1 cellular context compared by ENCODE assay signal in the genomic region with DNA sequence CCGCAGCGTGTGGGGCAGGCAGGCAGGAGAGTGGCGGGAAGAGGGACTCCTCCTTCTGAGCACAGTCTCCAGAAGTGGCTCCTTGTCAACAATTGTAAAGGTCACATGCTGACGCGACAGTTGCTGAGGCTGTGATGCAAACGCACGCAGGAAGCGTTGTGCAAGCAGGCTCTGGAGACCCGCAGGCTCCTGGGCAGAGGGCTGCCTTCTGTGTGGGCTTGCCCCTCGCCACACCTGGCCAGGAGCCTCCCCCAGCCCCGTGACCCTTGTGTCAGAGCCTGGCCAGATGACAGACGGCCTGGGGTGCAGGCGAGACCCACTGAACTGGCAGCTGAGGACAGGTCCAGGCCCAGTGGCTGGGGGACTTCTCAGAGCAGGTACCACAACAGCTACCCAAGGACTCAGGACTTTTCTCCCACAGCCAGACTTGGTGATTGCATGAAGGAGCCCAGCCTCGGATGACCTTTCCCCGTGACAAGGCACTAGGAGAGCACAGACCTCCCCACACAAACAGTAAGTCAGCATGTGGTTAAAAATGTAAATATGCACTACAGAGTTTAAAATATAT.
TF ChIP-seq lines count a peak whose summit lies in the region.

No MANE protein-coding gene starts in this region.

TF ChIP-seq in K562, 482 proteins besides CTCF, POLR2A, EP300 and RAD21 (continued from another document and continues in another):
- TF ChIP-seq, protein P1, sequence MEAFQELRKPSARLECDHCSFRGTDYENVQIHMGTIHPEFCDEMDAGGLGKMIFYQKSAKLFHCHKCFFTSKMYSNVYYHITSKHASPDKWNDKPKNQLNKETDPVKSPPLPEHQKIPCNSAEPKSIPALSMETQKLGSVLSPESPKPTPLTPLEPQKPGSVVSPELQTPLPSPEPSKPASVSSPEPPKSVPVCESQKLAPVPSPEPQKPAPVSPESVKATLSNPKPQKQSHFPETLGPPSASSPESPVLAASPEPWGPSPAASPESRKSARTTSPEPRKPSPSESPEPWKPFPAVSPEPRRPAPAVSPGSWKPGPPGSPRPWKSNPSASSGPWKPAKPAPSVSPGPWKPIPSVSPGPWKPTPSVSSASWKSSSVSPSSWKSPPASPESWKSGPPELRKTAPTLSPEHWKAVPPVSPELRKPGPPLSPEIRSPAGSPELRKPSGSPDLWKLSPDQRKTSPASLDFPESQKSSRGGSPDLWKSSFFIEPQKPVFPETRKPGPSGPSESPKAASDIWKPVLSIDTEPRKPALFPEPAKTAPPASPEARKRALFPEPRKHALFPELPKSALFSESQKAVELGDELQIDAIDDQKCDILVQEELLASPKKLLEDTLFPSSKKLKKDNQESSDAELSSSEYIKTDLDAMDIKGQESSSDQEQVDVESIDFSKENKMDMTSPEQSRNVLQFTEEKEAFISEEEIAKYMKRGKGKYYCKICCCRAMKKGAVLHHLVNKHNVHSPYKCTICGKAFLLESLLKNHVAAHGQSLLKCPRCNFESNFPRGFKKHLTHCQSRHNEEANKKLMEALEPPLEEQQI (IDR thresholded peaks at IDR 0.05) = no peak
- no peak for TF ChIP-seq ESRRB (CRISPR knock-in tag; IDR thresholded peaks at IDR 0.05; ENCODE audit: borderline replicate concordance)
- TF ChIP-seq, protein P2, sequence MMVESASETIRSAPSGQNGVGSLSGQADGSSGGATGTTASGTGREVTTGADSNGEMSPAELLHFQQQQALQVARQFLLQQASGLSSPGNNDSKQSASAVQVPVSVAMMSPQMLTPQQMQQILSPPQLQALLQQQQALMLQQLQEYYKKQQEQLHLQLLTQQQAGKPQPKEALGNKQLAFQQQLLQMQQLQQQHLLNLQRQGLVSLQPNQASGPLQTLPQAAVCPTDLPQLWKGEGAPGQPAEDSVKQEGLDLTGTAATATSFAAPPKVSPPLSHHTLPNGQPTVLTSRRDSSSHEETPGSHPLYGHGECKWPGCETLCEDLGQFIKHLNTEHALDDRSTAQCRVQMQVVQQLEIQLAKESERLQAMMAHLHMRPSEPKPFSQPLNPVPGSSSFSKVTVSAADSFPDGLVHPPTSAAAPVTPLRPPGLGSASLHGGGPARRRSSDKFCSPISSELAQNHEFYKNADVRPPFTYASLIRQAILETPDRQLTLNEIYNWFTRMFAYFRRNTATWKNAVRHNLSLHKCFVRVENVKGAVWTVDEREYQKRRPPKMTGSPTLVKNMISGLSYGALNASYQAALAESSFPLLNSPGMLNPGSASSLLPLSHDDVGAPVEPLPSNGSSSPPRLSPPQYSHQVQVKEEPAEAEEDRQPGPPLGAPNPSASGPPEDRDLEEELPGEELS (CRISPR knock-in tag; IDR thresholded peaks at IDR 0.05; ENCODE audit: borderline replicate concordance) = no peak
- no peak for TF ChIP-seq ZKSCAN8 (CRISPR knock-in tag; IDR thresholded peaks at IDR 0.05)
- no peak for TF ChIP-seq ZBTB1 (CRISPR knock-in tag; IDR thresholded peaks at IDR 0.05; ENCODE audit: borderline replicate concordance, low read depth)
- TF ChIP-seq PHF8 (IDR thresholded peaks at IDR 0.05; ENCODE audit: borderline replicate concordance, low read length) = no peak; the same call in 1 of the 2 replicates
- TF ChIP-seq MEF2D (tag; conservative IDR thresholded peaks at IDR 0.05; ENCODE audit: low read depth) = no peak
- TF ChIP-seq MCM7 (IDR thresholded peaks at IDR 0.05) = no peak
- TF ChIP-seq, protein P3, sequence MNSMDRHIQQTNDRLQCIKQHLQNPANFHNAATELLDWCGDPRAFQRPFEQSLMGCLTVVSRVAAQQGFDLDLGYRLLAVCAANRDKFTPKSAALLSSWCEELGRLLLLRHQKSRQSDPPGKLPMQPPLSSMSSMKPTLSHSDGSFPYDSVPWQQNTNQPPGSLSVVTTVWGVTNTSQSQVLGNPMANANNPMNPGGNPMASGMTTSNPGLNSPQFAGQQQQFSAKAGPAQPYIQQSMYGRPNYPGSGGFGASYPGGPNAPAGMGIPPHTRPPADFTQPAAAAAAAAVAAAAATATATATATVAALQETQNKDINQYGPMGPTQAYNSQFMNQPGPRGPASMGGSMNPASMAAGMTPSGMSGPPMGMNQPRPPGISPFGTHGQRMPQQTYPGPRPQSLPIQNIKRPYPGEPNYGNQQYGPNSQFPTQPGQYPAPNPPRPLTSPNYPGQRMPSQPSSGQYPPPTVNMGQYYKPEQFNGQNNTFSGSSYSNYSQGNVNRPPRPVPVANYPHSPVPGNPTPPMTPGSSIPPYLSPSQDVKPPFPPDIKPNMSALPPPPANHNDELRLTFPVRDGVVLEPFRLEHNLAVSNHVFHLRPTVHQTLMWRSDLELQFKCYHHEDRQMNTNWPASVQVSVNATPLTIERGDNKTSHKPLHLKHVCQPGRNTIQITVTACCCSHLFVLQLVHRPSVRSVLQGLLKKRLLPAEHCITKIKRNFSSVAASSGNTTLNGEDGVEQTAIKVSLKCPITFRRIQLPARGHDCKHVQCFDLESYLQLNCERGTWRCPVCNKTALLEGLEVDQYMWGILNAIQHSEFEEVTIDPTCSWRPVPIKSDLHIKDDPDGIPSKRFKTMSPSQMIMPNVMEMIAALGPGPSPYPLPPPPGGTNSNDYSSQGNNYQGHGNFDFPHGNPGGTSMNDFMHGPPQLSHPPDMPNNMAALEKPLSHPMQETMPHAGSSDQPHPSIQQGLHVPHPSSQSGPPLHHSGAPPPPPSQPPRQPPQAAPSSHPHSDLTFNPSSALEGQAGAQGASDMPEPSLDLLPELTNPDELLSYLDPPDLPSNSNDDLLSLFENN (IDR thresholded peaks at IDR 0.05; ENCODE audit: low read depth in 2 of 2, low read length in 2 of 2) = no peak
- TF ChIP-seq, protein P4, sequence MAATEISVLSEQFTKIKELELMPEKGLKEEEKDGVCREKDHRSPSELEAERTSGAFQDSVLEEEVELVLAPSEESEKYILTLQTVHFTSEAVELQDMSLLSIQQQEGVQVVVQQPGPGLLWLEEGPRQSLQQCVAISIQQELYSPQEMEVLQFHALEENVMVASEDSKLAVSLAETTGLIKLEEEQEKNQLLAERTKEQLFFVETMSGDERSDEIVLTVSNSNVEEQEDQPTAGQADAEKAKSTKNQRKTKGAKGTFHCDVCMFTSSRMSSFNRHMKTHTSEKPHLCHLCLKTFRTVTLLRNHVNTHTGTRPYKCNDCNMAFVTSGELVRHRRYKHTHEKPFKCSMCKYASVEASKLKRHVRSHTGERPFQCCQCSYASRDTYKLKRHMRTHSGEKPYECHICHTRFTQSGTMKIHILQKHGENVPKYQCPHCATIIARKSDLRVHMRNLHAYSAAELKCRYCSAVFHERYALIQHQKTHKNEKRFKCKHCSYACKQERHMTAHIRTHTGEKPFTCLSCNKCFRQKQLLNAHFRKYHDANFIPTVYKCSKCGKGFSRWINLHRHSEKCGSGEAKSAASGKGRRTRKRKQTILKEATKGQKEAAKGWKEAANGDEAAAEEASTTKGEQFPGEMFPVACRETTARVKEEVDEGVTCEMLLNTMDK (IDR thresholded peaks at IDR 0.05; ENCODE audit: borderline replicate concordance, insufficient read depth, low read depth, low read length, poor library complexity, severe bottlenecking) = no peak
- TF ChIP-seq ZKSCAN1 (IDR thresholded peaks at IDR 0.05; ENCODE audit: low read depth, low read length) = no peak
- TF ChIP-seq TEAD4 (IDR thresholded peaks at IDR 0.05; ENCODE audit: low read length) = no peak
- no peak for TF ChIP-seq TEAD4 (CRISPR knock-in tag; IDR thresholded peaks at IDR 0.05; ENCODE audit: borderline replicate concordance)
- TF ChIP-seq, protein P5, sequence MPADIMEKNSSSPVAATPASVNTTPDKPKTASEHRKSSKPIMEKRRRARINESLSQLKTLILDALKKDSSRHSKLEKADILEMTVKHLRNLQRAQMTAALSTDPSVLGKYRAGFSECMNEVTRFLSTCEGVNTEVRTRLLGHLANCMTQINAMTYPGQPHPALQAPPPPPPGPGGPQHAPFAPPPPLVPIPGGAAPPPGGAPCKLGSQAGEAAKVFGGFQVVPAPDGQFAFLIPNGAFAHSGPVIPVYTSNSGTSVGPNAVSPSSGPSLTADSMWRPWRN (IDR thresholded peaks at IDR 0.05; ENCODE audit: low read depth) = no peak
- TF ChIP-seq CCAR2 (IDR thresholded peaks at IDR 0.05; ENCODE audit: low read depth, low read length) = no peak
- peak; percentile 91 for TF ChIP-seq ZNF583 (CRISPR knock-in tag; IDR thresholded peaks at IDR 0.05)
- TF ChIP-seq ZNF124 (CRISPR knock-in tag; IDR thresholded peaks at IDR 0.05) = no peak
- TF ChIP-seq PTTG1 (tag; IDR thresholded peaks at IDR 0.05; ENCODE audit: low read depth) = no peak
- TF ChIP-seq NFYB (IDR thresholded peaks at IDR 0.05; ENCODE audit: extremely low read depth, insufficient read length) = no peak
- TF ChIP-seq KDM4B (IDR thresholded peaks at IDR 0.05; ENCODE audit: borderline replicate concordance in 2 of 2, low read depth in 1 of 2) = no peak
- TF ChIP-seq ZNF197 (CRISPR knock-in tag; IDR thresholded peaks at IDR 0.05; ENCODE audit: low read depth) = no peak
- TF ChIP-seq, protein P6, sequence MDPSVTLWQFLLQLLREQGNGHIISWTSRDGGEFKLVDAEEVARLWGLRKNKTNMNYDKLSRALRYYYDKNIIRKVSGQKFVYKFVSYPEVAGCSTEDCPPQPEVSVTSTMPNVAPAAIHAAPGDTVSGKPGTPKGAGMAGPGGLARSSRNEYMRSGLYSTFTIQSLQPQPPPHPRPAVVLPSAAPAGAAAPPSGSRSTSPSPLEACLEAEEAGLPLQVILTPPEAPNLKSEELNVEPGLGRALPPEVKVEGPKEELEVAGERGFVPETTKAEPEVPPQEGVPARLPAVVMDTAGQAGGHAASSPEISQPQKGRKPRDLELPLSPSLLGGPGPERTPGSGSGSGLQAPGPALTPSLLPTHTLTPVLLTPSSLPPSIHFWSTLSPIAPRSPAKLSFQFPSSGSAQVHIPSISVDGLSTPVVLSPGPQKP (CRISPR knock-in tag; IDR thresholded peaks at IDR 0.05) = no peak
- no peak for TF ChIP-seq NUFIP1 (IDR thresholded peaks at IDR 0.05; ENCODE audit: partially characterized antibody)
- no peak for TF ChIP-seq BRD4 (IDR thresholded peaks at IDR 0.05)
- no peak for TF ChIP-seq TSC22D4 (tag; IDR thresholded peaks at IDR 0.05)
- TF ChIP-seq ZNF707 (CRISPR knock-in tag; conservative IDR thresholded peaks at IDR 0.05) = no peak
- TF ChIP-seq, protein P7, sequence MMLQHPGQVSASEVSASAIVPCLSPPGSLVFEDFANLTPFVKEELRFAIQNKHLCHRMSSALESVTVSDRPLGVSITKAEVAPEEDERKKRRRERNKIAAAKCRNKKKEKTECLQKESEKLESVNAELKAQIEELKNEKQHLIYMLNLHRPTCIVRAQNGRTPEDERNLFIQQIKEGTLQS (IDR thresholded peaks at IDR 0.05) = peak; percentile 57; the same call in 1 of the 2 replicates
- TF ChIP-seq, protein P7 (CRISPR knock-in tag; conservative IDR thresholded peaks at IDR 0.05) = 0 out of 2 replicates have a peak, but pooled peaks have one; percentile 13
- TF ChIP-seq NFRKB (IDR thresholded peaks at IDR 0.05; ENCODE audit: low read depth) = no peak
- no peak for TF ChIP-seq PRMT5 (CRISPR knock-in tag; IDR thresholded peaks at IDR 0.05)
- peak; percentile 61; the same call in 1 of the 2 replicates for TF ChIP-seq L3MBTL2 (IDR thresholded peaks at IDR 0.05)
- no peak for TF ChIP-seq ZNF77 (CRISPR knock-in tag; IDR thresholded peaks at IDR 0.05)
- TF ChIP-seq, protein P8, sequence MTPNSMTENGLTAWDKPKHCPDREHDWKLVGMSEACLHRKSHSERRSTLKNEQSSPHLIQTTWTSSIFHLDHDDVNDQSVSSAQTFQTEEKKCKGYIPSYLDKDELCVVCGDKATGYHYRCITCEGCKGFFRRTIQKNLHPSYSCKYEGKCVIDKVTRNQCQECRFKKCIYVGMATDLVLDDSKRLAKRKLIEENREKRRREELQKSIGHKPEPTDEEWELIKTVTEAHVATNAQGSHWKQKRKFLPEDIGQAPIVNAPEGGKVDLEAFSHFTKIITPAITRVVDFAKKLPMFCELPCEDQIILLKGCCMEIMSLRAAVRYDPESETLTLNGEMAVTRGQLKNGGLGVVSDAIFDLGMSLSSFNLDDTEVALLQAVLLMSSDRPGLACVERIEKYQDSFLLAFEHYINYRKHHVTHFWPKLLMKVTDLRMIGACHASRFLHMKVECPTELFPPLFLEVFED (CRISPR knock-in tag; conservative IDR thresholded peaks at IDR 0.05) = no peak
- TF ChIP-seq GTF2A2 (tag; IDR thresholded peaks at IDR 0.05) = no peak; the same call in 1 of the 2 replicates
- no peak for TF ChIP-seq SNIP1 (IDR thresholded peaks at IDR 0.05; ENCODE audit: low read depth)
- TF ChIP-seq, protein P9, sequence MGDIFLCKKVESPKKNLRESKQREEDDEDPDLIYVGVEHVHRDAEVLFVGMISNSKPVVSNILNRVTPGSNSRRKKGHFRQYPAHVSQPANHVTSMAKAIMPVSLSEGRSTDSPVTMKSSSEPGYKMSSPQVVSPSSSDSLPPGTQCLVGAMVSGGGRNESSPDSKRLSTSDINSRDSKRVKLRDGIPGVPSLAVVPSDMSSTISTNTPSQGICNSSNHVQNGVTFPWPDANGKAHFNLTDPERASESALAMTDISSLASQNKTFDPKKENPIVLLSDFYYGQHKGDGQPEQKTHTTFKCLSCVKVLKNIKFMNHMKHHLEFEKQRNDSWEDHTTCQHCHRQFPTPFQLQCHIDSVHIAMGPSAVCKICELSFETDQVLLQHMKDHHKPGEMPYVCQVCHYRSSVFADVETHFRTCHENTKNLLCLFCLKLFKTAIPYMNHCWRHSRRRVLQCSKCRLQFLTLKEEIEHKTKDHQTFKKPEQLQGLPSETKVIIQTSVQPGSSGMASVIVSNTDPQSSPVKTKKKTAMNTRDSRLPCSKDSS (IDR thresholded peaks at IDR 0.05; ENCODE audit: low read depth, partially characterized antibody) = no peak
- TF ChIP-seq CSDE1 (IDR thresholded peaks at IDR 0.05) = no peak
- TF ChIP-seq DMBX1 (CRISPR knock-in tag; IDR thresholded peaks at IDR 0.05; ENCODE audit: borderline replicate concordance) = peak; percentile 78; the same call in 1 of the 2 replicates
- TF ChIP-seq, protein P10, sequence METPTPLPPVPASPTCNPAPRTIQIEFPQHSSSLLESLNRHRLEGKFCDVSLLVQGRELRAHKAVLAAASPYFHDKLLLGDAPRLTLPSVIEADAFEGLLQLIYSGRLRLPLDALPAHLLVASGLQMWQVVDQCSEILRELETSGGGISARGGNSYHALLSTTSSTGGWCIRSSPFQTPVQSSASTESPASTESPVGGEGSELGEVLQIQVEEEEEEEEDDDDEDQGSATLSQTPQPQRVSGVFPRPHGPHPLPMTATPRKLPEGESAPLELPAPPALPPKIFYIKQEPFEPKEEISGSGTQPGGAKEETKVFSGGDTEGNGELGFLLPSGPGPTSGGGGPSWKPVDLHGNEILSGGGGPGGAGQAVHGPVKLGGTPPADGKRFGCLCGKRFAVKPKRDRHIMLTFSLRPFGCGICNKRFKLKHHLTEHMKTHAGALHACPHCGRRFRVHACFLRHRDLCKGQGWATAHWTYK (CRISPR knock-in tag; IDR thresholded peaks at IDR 0.05) = peak; percentile 82
- 0 out of 2 replicates have a peak, but pooled peaks have one; percentile 75 for TF ChIP-seq RHOXF2B (CRISPR knock-in tag; conservative IDR thresholded peaks at IDR 0.05)
